Comparison of ENCODE assay signal across 17 cellular contexts in the genomic region with DNA sequence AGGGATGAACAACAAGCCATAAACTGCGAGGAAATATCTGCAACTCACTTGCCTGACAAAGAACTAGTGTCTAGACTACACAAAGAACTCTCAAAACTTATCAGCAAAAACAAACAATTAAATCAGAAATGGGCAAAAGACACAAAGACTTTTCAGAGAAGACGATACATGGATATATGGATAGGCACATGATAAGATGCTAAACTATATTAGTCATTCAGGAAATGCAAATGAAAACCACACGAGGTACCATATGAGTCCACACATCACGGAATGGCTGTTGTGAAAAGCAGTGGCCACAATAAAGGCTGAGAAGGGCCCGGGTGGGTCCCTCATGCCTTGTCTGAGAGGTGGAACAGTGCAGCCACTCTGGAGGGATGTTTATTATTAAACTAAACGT.
DNase-seq lines count a peak whose midpoint lies in the region; ATAC-seq and TF ChIP-seq lines count a peak whose summit lies in the region.
"Had no signal": no experiment of that assay in that cellular context is flagged by ENCODE, and none has a peak within 500 bp of the region (broad histone marks: within the 10 kb centered on the region; RNA-seq: fewer than 3 reads in every experiment).

No MANE protein-coding gene starts in this region.

- H3K27me3 Mint-ChIP-seq in WTC11 (ENCODE audit: low read depth) (peaks cover 7% of the 10 kb centered on the region), osteocyte (ENCODE audit: unreplicated experiment) (no peaks in the 10 kb centered on the region)

- H3K9me3 Mint-ChIP-seq in WTC11 (peaks cover 17% of the 10 kb centered on the region), osteocyte (ENCODE audit: unreplicated experiment) (no peaks in the 10 kb centered on the region)
- H3K9me3 Mint-ChIP-seq: type B pancreatic cell had no signal

- CTCF ChIA-PET in WTC11 (lab: Charles Lee), result no interaction called here

- TF ChIP-seq CTCF in WTC11 (IDR thresholded peaks at IDR 0.05), result no peak
- TF ChIP-seq CTCF in osteocyte (IDR thresholded peaks at IDR 0.05), result no peak

- peaks cover 16% of the 10 kb centered on the region for H3K36me3 Mint-ChIP-seq in WTC11
- H3K36me3 Mint-ChIP-seq in osteocyte (ENCODE audit: unreplicated experiment), result peaks cover 2% of the 10 kb centered on the region
- H3K36me3 Mint-ChIP-seq: stimulated activated naive B cell treated with anti-CD40 and anti-IgM and Interleukin-4, amounts not matched to agents 10 μg/mL and 1 μg/mL and 100 μg/mL, for 72 hours; type B pancreatic cell had no signal

- POLR2A ChIA-PET in WTC11 (lab: Charles Lee), result no interaction called here

- H3K27ac Mint-ChIP-seq in WTC11 (no peak overlapping the region), osteocyte (ENCODE audit: unreplicated experiment) (no peak overlapping the region)
- H3K27ac Mint-ChIP-seq: stimulated activated naive B cell treated with anti-CD40 and anti-IgM and Interleukin-4, amounts not matched to agents 10 μg/mL and 1 μg/mL and 100 μg/mL, for 72 hours; type B pancreatic cell had no signal

- DNase-seq in COLO829 (ENCODE audit: low spot score), result peak; percentile 62
- DNase-seq in ELR (ENCODE audit: low read depth), result peak; percentile 1
- peak; percentile 11 for DNase-seq in RPMI7951 (ENCODE audit: low read depth)
- DNase-seq in WTC11 (ENCODE audit: low spot score), result no peak
- DNase-seq in osteocyte (ENCODE audit: extremely low spot score, unreplicated experiment), result no peak
- DNase-seq: activated effector memory CD4-positive, alpha-beta T cell treated with Interleukin-2 at 50 U/mL for 16 hours; foreskin fibroblast; left colon; NCI-H2107; NCI-H526; right lobe of liver; stimulated activated naive B cell treated with anti-CD40 and anti-IgM and Interleukin-4, amounts not matched to agents 10 μg/mL and 1 μg/mL and 100 μg/mL, for 72 hours; T1000 had no signal

- H3K4me1 Mint-ChIP-seq in WTC11, result peaks cover 16% of the 10 kb centered on the region
- H3K4me1 Mint-ChIP-seq in osteocyte (ENCODE audit: unreplicated experiment), result peaks cover 30% of the 10 kb centered on the region
- H3K4me1 Mint-ChIP-seq: stimulated activated naive B cell treated with anti-CD40 and anti-IgM and Interleukin-4, amounts not matched to agents 10 μg/mL and 1 μg/mL and 100 μg/mL, for 72 hours had no signal

- ATAC-seq in HG02870 (IDR thresholded peaks at IDR 0.05; ENCODE audit: unreplicated experiment), result peak; percentile 90
- no peak for ATAC-seq in GM21526 (IDR thresholded peaks at IDR 0.05; ENCODE audit: low FRiP score, unreplicated experiment)
- no peak for ATAC-seq in HG03439 (IDR thresholded peaks at IDR 0.05; ENCODE audit: unreplicated experiment)
- no peak for ATAC-seq in WTC11
- ATAC-seq: right lobe of liver had no signal

- H3K4me3 Mint-ChIP-seq in WTC11 (no peak overlapping the region), osteocyte (ENCODE audit: unreplicated experiment) (no peak overlapping the region)
- H3K4me3 Mint-ChIP-seq: stimulated activated naive B cell treated with anti-CD40 and anti-IgM and Interleukin-4, amounts not matched to agents 10 μg/mL and 1 μg/mL and 100 μg/mL, for 72 hours; type B pancreatic cell had no signal

TF ChIP-seq in WTC11, 78 proteins besides CTCF, POLR2A, EP300 and RAD21:
- TF ChIP-seq, protein P1, sequence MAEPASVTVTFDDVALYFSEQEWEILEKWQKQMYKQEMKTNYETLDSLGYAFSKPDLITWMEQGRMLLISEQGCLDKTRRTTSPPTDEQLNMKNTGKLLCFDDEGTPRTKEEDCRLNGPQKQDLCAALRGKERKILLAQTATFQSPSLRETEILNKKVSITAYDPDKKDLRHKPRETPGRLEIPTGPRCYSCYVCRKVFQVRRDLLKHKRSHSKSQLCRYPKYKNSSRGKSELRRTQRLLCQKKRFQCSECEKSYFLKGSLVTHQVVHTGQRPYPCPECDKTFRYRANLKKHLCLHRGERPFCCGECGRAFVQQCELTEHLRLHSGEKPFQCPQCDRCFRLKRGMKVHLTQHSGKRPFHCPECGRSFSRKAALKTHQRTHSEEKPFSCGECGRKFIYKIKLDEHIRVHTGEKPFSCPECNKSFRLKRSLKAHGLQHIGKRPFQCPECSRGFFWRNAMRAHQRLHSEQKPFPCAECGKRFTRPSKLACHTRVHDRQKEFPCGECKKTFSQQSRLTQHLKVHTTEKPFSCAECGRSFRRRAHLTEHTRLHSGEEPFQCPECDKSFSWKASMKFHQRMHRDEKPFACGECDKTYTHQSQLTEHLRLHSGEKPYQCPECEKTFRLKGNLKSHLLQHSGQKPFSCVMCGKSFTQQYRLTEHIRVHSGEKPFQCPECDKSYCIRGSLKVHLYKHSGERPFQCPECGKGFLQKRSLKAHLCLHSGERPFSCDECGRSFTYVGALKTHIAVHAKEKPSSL (CRISPR knock-in tag; conservative IDR thresholded peaks at IDR 0.05), result no peak

Comparison
In these comparisons a context has a peak if more than half of its experiments do, and no peak if none do; other contexts are left out.
1. DNase-seq: peak in COLO829 (single experiment), ELR (single experiment) and RPMI7951 (single experiment); none in WTC11 (single experiment) and osteocyte (single experiment).